In genomic region chr1:98119793-98120192, GRCh38 we compare ENCODE assay signal across 13 cellular contexts.
A peak's percentile ranks its signal among the peaks of the same experiment; 100 is the strongest.
DNase-seq lines count a peak whose midpoint lies in the region; ATAC-seq, FAIRE-seq and TF ChIP-seq lines count a peak whose summit lies in the region.
"Had no signal": no experiment of that assay in that cellular context is flagged by ENCODE, and none has a peak within 500 bp of the region (broad histone marks: within the 10 kb centered on the region; RNA-seq: fewer than 3 reads in every experiment).

No MANE protein-coding gene starts in this region.

- CTCF ChIA-PET in MCF 10A (lab: Yijun Ruan, JAX): interaction anchor here (0.6 kb wide), 1 partner anchor 14 kb away, joined by 3 read pairs; no protein-coding TSS in a partner anchor
- CTCF ChIA-PET in mammary epithelial cell (lab: Charles Lee; ENCODE audit: low non-redundant PET): no interaction called here

- intact Hi-C loops in MCF 10A (cut with micrococcal nuclease) (no loop called here), breast epithelium (cut with DNase I; ENCODE audit: low total_unique reads) (no loop called here), mammary epithelial cell (cut with micrococcal nuclease) (no loop called here)

- H4K20me1 ChIP-seq in mammary epithelial cell (ENCODE audit: insufficient read depth, low read length): no peaks in the 10 kb centered on the region
- H4K20me1 ChIP-seq: BLaER1 had no signal

- 10% methylated on average over 1 of the region's 1 CpG for WGBS in mammary epithelial cell (ENCODE audit: low coverage, missing lambda C conversion rate)

- H3K36me3 Mint-ChIP-seq in MCF 10A (ENCODE audit: insufficient read depth, unreplicated experiment): no peaks in the 10 kb centered on the region

- no peak overlapping the region for H2AFZ ChIP-seq in mammary epithelial cell (ENCODE audit: low read depth, low read length)

- dilution Hi-C loops in mammary epithelial cell (cut with HindIII; ENCODE audit: low sequenced_read_pairs): no loop called here

- H3K4me1 ChIP-seq in breast epithelium (no peaks in the 10 kb centered on the region), mammary epithelial cell (ENCODE audit: insufficient read depth, low read length) (no peaks in the 10 kb centered on the region)
- H3K4me1 ChIP-seq: BLaER1 had no signal

- no peaks in the 10 kb centered on the region for H3K36me3 ChIP-seq in breast epithelium
- H3K36me3 ChIP-seq in mammary epithelial cell (ENCODE audit: insufficient read depth, low read length): no peaks in the 10 kb centered on the region
- H3K36me3 ChIP-seq: BLaER1 had no signal

- H3K9ac ChIP-seq in mammary epithelial cell (ENCODE audit: insufficient read depth, low read length): no peak overlapping the region
- H3K9ac ChIP-seq: BLaER1 had no signal

- BruUV-seq in MCF 10A (replicated peaks; lab: Mats Ljungman, UMichigan) (no TSS peak), mammary epithelial cell (replicated peaks; lab: Mats Ljungman, UMichigan) (no TSS peak)

- no peaks in the 10 kb centered on the region for H3K4me1 Mint-ChIP-seq in MCF 10A (ENCODE audit: insufficient read depth, unreplicated experiment)

- H3K4me2 ChIP-seq in mammary epithelial cell (ENCODE audit: insufficient read depth, low read depth, low read length): no peak overlapping the region
- H3K4me2 ChIP-seq: BLaER1, smooth muscle cell had no signal

- DNase-seq in MCF 10A (ENCODE audit: unreplicated experiment): peak; percentile 63
- no peak for DNase-seq in breast epithelium (ENCODE audit: low spot score in 2 of 2)
- DNase-seq in NCI-H2081 treated with DMSO at 0.1 percent for 48 hours (lab: John Stamatoyannopoulos, UW): peak; percentile 28
- peak; percentile 26 for DNase-seq in mammary epithelial cell
- peak; percentile 29 for DNase-seq in urothelium cell line (ENCODE audit: low spot score)
- no peak for DNase-seq in G401 (ENCODE audit: low spot score)
- DNase-seq in activated CD4-positive, alpha-beta T cell treated with anti-CD3 and anti-CD28 coated beads, Interleukin-2, amount 50 U/mL, for 48 hours: no peak
- DNase-seq: activated naive CD4-positive, alpha-beta T cell treated with Interleukin-2 at 50 U/mL for 16 hours; stimulated activated naive CD8-positive, alpha-beta T cell treated with anti-CD3 and anti-CD28 coated beads, Interleukin-15, Interleukin-2, amounts not matched to agents 100 U/mL and 50 U/mL, for 24 hours had no signal

- H3K9me3 Mint-ChIP-seq in MCF 10A (ENCODE audit: unreplicated experiment): peaks cover 8% of the 10 kb centered on the region

- TF ChIP-seq CTCF in MCF 10A (IDR thresholded peaks at IDR 0.05; ENCODE audit: unreplicated experiment) (no peak), breast epithelium (IDR thresholded peaks at IDR 0.05) (no peak), mammary epithelial cell (conservative IDR thresholded peaks at IDR 0.05 in 1 of 2, IDR thresholded peaks at IDR 0.05 in 1 of 2; ENCODE audit: extremely low read depth in 1 of 2, insufficient read depth in 1 of 2, low read depth in 1 of 2, low read length in 2 of 2) (no peak)

- no peak overlapping the region for H3K4me3 Mint-ChIP-seq in MCF 10A (ENCODE audit: unreplicated experiment)

- no peak for FAIRE-seq in urothelium cell line (lab: Jason Lieb, UNC)
- FAIRE-seq: endothelial cell of umbilical vein had no signal

- H3K9me3 ChIP-seq in breast epithelium (no peaks in the 10 kb centered on the region), mammary epithelial cell (replicated peaks; ENCODE audit: insufficient read depth, low read length) (no peaks in the 10 kb centered on the region)
- H3K9me3 ChIP-seq: BLaER1 had no signal

- ATAC-seq in GM21717 (IDR thresholded peaks at IDR 0.05; ENCODE audit: unreplicated experiment): no peak
- ATAC-seq: stimulated activated naive CD8-positive, alpha-beta T cell treated with anti-CD3 and anti-CD28 coated beads, Interleukin-15, Interleukin-2, amounts not matched to agents 100 U/mL and 50 U/mL, for 24 hours had no signal

- H3K27ac ChIP-seq in breast epithelium (no peak overlapping the region), mammary epithelial cell (ENCODE audit: insufficient read depth, low read depth, low read length) (no peak overlapping the region)
- H3K27ac ChIP-seq: BLaER1 had no signal

- no peak overlapping the region for H3K4me3 ChIP-seq in breast epithelium
- H3K4me3 ChIP-seq in mammary epithelial cell (replicated peaks in 1 of 3; ENCODE audit: insufficient read depth in 1 of 3, low read depth in 2 of 3, low read length in 3 of 3): no peak overlapping the region
- H3K4me3 ChIP-seq: BLaER1, smooth muscle cell had no signal

- TF ChIP-seq POLR2A in breast epithelium (IDR thresholded peaks at IDR 0.05): no peak

- H3K79me2 ChIP-seq in mammary epithelial cell (ENCODE audit: insufficient read depth, low read length): no peaks in the 10 kb centered on the region

- POLR2A ChIA-PET in MCF 10A (lab: Yijun Ruan, JAX): no interaction called here

- in situ Hi-C loops in mammary epithelial cell (cut with MboI; ENCODE audit: low sequenced_read_pairs in 2 of 2): no loop called here
- in situ Hi-C loops in G401 (cut with HindIII; ENCODE audit: low sequenced_read_pairs): no loop called here

- H3K27ac Mint-ChIP-seq in MCF 10A (ENCODE audit: low read depth, unreplicated experiment): no peak overlapping the region

- H3K27me3 Mint-ChIP-seq in MCF 10A (ENCODE audit: insufficient read depth, unreplicated experiment): no peaks in the 10 kb centered on the region

- H3K27me3 ChIP-seq in breast epithelium: no peaks in the 10 kb centered on the region
- H3K27me3 ChIP-seq in mammary epithelial cell (ENCODE audit: insufficient read depth, low read length): no peaks in the 10 kb centered on the region
- H3K27me3 ChIP-seq: BLaER1 had no signal

Comparison
In these comparisons a context has a peak if more than half of its experiments do, and no peak if none do; other contexts are left out.
1. DNase-seq: peak in MCF 10A (single experiment), NCI-H2081 treated with DMSO at 0.1 percent for 48 hours (single experiment), mammary epithelial cell (single experiment) and urothelium cell line (single experiment); none in breast epithelium (0 of 2), G401 (single experiment) and activated CD4-positive, alpha-beta T cell treated with anti-CD3 and anti-CD28 coated beads, Interleukin-2, amount 50 U/mL, for 48 hours (0 of 2).